8 cellular contexts compared by ENCODE assay signal in genomic region chr16:89422905-89423630, GRCh38.
A peak's percentile ranks its signal among the peaks of the same experiment; 100 is the strongest.
DNase-seq lines count a peak whose midpoint lies in the region; ATAC-seq lines count a peak whose summit lies in the region.

No MANE protein-coding gene starts in this region.

- H3K36me3 Mint-ChIP-seq in CD4-positive, CD25-positive, alpha-beta regulatory T cell = peaks cover 16% of the 10 kb centered on the region
- H3K36me3 Mint-ChIP-seq in IgD-negative memory B cell = peaks cover 3% of the 10 kb centered on the region
- peaks cover 33% of the 10 kb centered on the region for H3K36me3 Mint-ChIP-seq in stimulated activated memory B cell treated with anti-CD40 and anti-IgM and Interleukin-4, amounts not matched to agents 10 μg/mL and 1 μg/mL and 100 μg/mL, for 72 hours

- peak overlapping the region; percentile 51 for H3K4me3 ChIP-seq in CD4-positive, CD25-positive, alpha-beta regulatory T cell (ENCODE audit: low read depth, low read length)

- DNase-seq in CD4-positive, CD25-positive, alpha-beta regulatory T cell = no peak
- DNase-seq in activated T-cell treated with anti-CD3 and anti-CD28 coated beads, Interleukin-2, amount 50 U/mL, for 48 hours = peak; percentile 79 to 85
- peak; percentile 94 for DNase-seq in islet precursor cell
- DNase-seq in NAMALWA (ENCODE audit: low spot score) = no peak
- DNase-seq in iPS-NIHi11 (ENCODE audit: low spot score) = no peak

- H3K4me1 ChIP-seq in CD4-positive, CD25-positive, alpha-beta regulatory T cell (ENCODE audit: control insufficient read depth, insufficient read depth, low read length, poor library complexity, severe bottlenecking) = peaks cover 80% of the 10 kb centered on the region

- H3K27me3 ChIP-seq in CD4-positive, CD25-positive, alpha-beta regulatory T cell (ENCODE audit: control insufficient read depth, insufficient read depth, low read length) = no peaks in the 10 kb centered on the region

- H3K27ac ChIP-seq in CD4-positive, CD25-positive, alpha-beta regulatory T cell (ENCODE audit: insufficient read depth, low read length, poor library complexity, severe bottlenecking) = peak overlapping the region; percentile 60

- peaks cover 0 to 2% (median 0%) of the 10 kb centered on the region in 7 donors for H3K9me3 Mint-ChIP-seq in CD4-positive, CD25-positive, alpha-beta regulatory T cell
- H3K9me3 Mint-ChIP-seq in IgD-negative memory B cell = no peaks in the 10 kb centered on the region
- no peaks in the 10 kb centered on the region for H3K9me3 Mint-ChIP-seq in stimulated activated memory B cell treated with anti-CD40 and anti-IgM and Interleukin-4, amounts not matched to agents 10 μg/mL and 1 μg/mL and 100 μg/mL, for 72 hours

- H3K9me3 ChIP-seq in CD4-positive, CD25-positive, alpha-beta regulatory T cell (ENCODE audit: control insufficient read depth in 2 of 2, low read length in 2 of 2) = no peaks in the 10 kb centered on the region

- H3K36me3 ChIP-seq in CD4-positive, CD25-positive, alpha-beta regulatory T cell (ENCODE audit: control insufficient read depth, insufficient read depth, low read length) = peaks cover 16% of the 10 kb centered on the region

- H3K4me1 Mint-ChIP-seq in CD4-positive, CD25-positive, alpha-beta regulatory T cell = peaks cover 49 to 87% (median 62%) of the 10 kb centered on the region in 4 donors
- H3K4me1 Mint-ChIP-seq in IgD-negative memory B cell = peaks cover 52 to 66% (median 65%) of the 10 kb centered on the region in 3 donors
- H3K4me1 Mint-ChIP-seq in stimulated activated memory B cell treated with anti-CD40 and anti-IgM and Interleukin-4, amounts not matched to agents 10 μg/mL and 1 μg/mL and 100 μg/mL, for 72 hours = peaks cover 76% of the 10 kb centered on the region

- peak; percentile 67 to 75 for ATAC-seq in CD4-positive, CD25-positive, alpha-beta regulatory T cell (ENCODE audit: low read depth in 2 of 2)
- ATAC-seq in GM21367 (IDR thresholded peaks at IDR 0.05; ENCODE audit: unreplicated experiment) = peak; percentile 52
- ATAC-seq in stimulated activated memory B cell treated with anti-CD40 and anti-IgM and Interleukin-4, amounts not matched to agents 10 μg/mL and 1 μg/mL and 100 μg/mL, for 72 hours = peak; percentile 91

- H3K27ac Mint-ChIP-seq in CD4-positive, CD25-positive, alpha-beta regulatory T cell = peak overlapping the region; percentile 84 to 95 (median 90)
- peak overlapping the region; percentile 61 to 76 (median 68) for H3K27ac Mint-ChIP-seq in IgD-negative memory B cell
- H3K27ac Mint-ChIP-seq in stimulated activated memory B cell treated with anti-CD40 and anti-IgM and Interleukin-4, amounts not matched to agents 10 μg/mL and 1 μg/mL and 100 μg/mL, for 72 hours = peak overlapping the region; percentile 87

- no peaks in the 10 kb centered on the region for H3K27me3 Mint-ChIP-seq in CD4-positive, CD25-positive, alpha-beta regulatory T cell
- H3K27me3 Mint-ChIP-seq in IgD-negative memory B cell = no peaks in the 10 kb centered on the region
- no peaks in the 10 kb centered on the region for H3K27me3 Mint-ChIP-seq in stimulated activated memory B cell treated with anti-CD40 and anti-IgM and Interleukin-4, amounts not matched to agents 10 μg/mL and 1 μg/mL and 100 μg/mL, for 72 hours

- peak overlapping the region; percentile 56 to 86 (median 62) for H3K4me3 Mint-ChIP-seq in CD4-positive, CD25-positive, alpha-beta regulatory T cell
- peak overlapping the region; percentile 42 to 86 (median 64) for H3K4me3 Mint-ChIP-seq in IgD-negative memory B cell
- H3K4me3 Mint-ChIP-seq in stimulated activated memory B cell treated with anti-CD40 and anti-IgM and Interleukin-4, amounts not matched to agents 10 μg/mL and 1 μg/mL and 100 μg/mL, for 72 hours = peak overlapping the region; percentile 73

Comparison
In these comparisons a context has a peak if more than half of its experiments do, and no peak if none do; other contexts are left out.
1. DNase-seq: peak in activated T-cell treated with anti-CD3 and anti-CD28 coated beads, Interleukin-2, amount 50 U/mL, for 48 hours (2 of 2) and islet precursor cell (single experiment); none in CD4-positive, CD25-positive, alpha-beta regulatory T cell (0 of 3), NAMALWA (single experiment) and iPS-NIHi11 (single experiment).
2. Peak in every context shown above with its lines, with median percentiles within 50 percentile points of each other: ATAC-seq, H3K27ac Mint-ChIP-seq and H3K4me3 Mint-ChIP-seq.